In the genomic region with DNA sequence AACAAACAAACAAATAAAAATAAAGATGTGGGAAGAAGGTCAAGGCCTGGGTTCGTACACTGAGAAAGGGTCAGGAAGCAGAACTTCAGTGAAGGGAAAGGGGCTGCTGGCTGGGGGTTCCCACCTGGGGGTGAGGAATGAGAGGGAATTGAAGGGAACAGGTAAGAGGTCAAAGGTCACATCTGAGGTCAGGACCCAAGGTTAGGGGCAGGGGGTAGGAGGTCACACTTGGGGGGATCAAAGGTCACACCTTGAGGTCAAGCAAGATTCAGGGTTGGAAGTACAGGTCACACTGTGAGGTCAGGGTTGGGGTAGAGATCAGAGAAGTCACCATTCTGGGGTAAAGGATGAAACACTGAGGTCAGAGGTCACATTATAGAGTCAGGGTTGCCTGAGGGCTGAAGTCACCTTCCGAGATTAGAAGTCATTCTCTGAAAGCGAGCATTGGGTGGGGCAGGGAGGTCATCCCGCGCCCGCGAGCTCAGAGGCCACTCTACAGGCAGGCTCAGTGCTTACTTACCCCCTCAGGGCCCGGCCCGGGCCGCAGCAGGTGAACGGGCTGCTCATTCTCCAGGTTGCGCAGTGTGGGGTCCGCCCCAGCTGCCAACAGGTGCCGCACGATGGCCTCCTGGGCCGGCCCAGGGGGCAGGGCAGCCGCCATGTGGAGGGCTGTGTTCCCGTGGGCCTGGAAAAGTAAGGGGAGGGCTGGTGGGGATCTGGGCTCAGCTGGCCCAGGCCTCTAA, we compare ENCODE assay signal across 24 cellular contexts. TPM values are rescaled to one million over a fixed set of nuclear protein-coding genes. Genes with fewer than 3 reads are reported as not detected.
DNase-seq lines count a peak whose midpoint lies in the region; ATAC-seq, FAIRE-seq and TF ChIP-seq lines count a peak whose summit lies in the region.
"Had no signal": no experiment of that assay in that cellular context is flagged by ENCODE, and none has a peak within 500 bp of the region (broad histone marks: within the 10 kb centered on the region; RNA-seq: fewer than 3 reads in every experiment).

No MANE protein-coding gene starts in this region.

- DNase-seq in A549 (ENCODE audit: low read depth in 1 of 2, low spot score in 1 of 2) (no peak), D721Med (ENCODE audit: insufficient read length, low spot score) (peak; percentile 1), naive B cell (peak; percentile 29), NCI-H1436 treated with DMSO at 0.1 percent for 48 hours (lab: John Stamatoyannopoulos, UW) (no peak), KG1 (lab: John Stamatoyannopoulos, UW) (no peak)
- DNase-seq in activated naive CD8-positive, alpha-beta T cell treated with anti-CD3 and anti-CD28 coated beads for 36 hours: no peak
- DNase-seq: activated CD4-positive, alpha-beta T cell treated with anti-CD3 and anti-CD28 coated beads for 36 hours; heart left ventricle; KBM-7; left cardiac atrium; mesenchymal stem cell; MM.1S; NCI-H1417 treated with DMSO at 0.1 percent for 48 hours; NCI-H510A treated with DMSO at 0.1 percent for 48 hours; occipital lobe; SJCRH30; stimulated activated CD4-positive, alpha-beta T cell treated with anti-CD3 and anti-CD28 coated beads, Interleukin-1b, Interleukin-23, amount 100 ng/mL, for 48 hours; uterus had no signal

- H3K4me3 Mint-ChIP-seq in activated naive CD8-positive, alpha-beta T cell treated with anti-CD3 and anti-CD28 coated beads for 36 hours: peak overlapping the region; percentile 11
- peak overlapping the region in 3 of 8 donors; percentile 48 to 76 (median 49) for H3K4me3 Mint-ChIP-seq in naive B cell
- H3K4me3 Mint-ChIP-seq: activated CD4-positive, alpha-beta T cell treated with anti-CD3 and anti-CD28 coated beads for 36 hours had no signal

- H3K27ac Mint-ChIP-seq in activated naive CD8-positive, alpha-beta T cell treated with anti-CD3 and anti-CD28 coated beads for 36 hours: peak overlapping the region; percentile 38
- H3K27ac Mint-ChIP-seq in naive B cell: peak overlapping the region; percentile 39 to 100 (median 80)
- H3K27ac Mint-ChIP-seq: activated CD4-positive, alpha-beta T cell treated with anti-CD3 and anti-CD28 coated beads for 36 hours had no signal

- H3K4me1 ChIP-seq in A549: no peaks in the 10 kb centered on the region
- H3K4me1 ChIP-seq: heart left ventricle, SJCRH30, uterus had no signal

- H3K4me2 ChIP-seq in A549: no peak overlapping the region

- peak; percentile 13 to 28; a peak in 5 of 6 replicates for ATAC-seq in A549
- peak in 1 of 2 donors; percentile 4 for ATAC-seq in naive B cell (ENCODE audit: low read depth in 2 of 2)
- ATAC-seq in HG03139 (IDR thresholded peaks at IDR 0.05; ENCODE audit: unreplicated experiment): no peak
- ATAC-seq: activated CD4-positive, alpha-beta T cell treated with anti-CD3 and anti-CD28 coated beads for 36 hours; left cardiac atrium had no signal

- TF ChIP-seq POLR2A in A549 (IDR thresholded peaks at IDR 0.05; ENCODE audit: low read length): no peak

- no peaks in the 10 kb centered on the region for H3K9me3 ChIP-seq in A549
- H3K9me3 ChIP-seq: heart left ventricle, SJCRH30, uterus had no signal

- no peak for FAIRE-seq in A549 (lab: Jason Lieb, UNC)
- no peak for FAIRE-seq in D721Med (lab: Jason Lieb, UNC)

- POLR2A ChIA-PET in A549 (lab: Yijun Ruan, JAX): interaction anchor here (0.6 kb wide), 1 partner anchor 527 kb away, joined by 4 read pairs; no protein-coding TSS in a partner anchor

- H3K9me3 Mint-ChIP-seq in activated naive CD8-positive, alpha-beta T cell treated with anti-CD3 and anti-CD28 coated beads for 36 hours: no peaks in the 10 kb centered on the region
- no peaks in the 10 kb centered on the region for H3K9me3 Mint-ChIP-seq in naive B cell
- H3K9me3 Mint-ChIP-seq: activated naive CD4-positive, alpha-beta T cell treated with anti-CD3 and anti-CD28 coated beads, Interleukin-2, amount 50 U/mL, for 72 hours had no signal

- CTCF ChIA-PET in A549 (lab: Yijun Ruan, JAX): interaction anchor here (0.6 to 17.6 kb wide), 9 partner anchors 7 to 1587 kb away, joined by 3 to 402 read pairs (median 4); no protein-coding TSS in a partner anchor

- no peak overlapping the region for H3K27ac ChIP-seq in A549
- H3K27ac ChIP-seq: C4-2B, epithelial cell of prostate, heart left ventricle, SJCRH30, skin epidermis, uterus had no signal

- TF ChIP-seq RAD21 in A549 (conservative IDR thresholded peaks at IDR 0.05 in 1 of 2, IDR thresholded peaks at IDR 0.05 in 1 of 2): no peak

- peaks cover 19% of the 10 kb centered on the region for H3K4me1 Mint-ChIP-seq in activated naive CD8-positive, alpha-beta T cell treated with anti-CD3 and anti-CD28 coated beads for 36 hours
- H3K4me1 Mint-ChIP-seq in naive B cell: peaks cover 15 to 29% (median 21%) of the 10 kb centered on the region in 3 donors

- no peaks in the 10 kb centered on the region for H3K27me3 Mint-ChIP-seq in activated naive CD8-positive, alpha-beta T cell treated with anti-CD3 and anti-CD28 coated beads for 36 hours
- peaks cover 0 to 3% (median 0%) of the 10 kb centered on the region in 3 donors for H3K27me3 Mint-ChIP-seq in naive B cell
- H3K27me3 Mint-ChIP-seq: activated CD4-positive, alpha-beta T cell treated with anti-CD3 and anti-CD28 coated beads for 36 hours had no signal

- TF ChIP-seq EP300 in A549 (IDR thresholded peaks at IDR 0.05): no peak

- peaks cover 60% of the 10 kb centered on the region for H3K36me3 Mint-ChIP-seq in activated naive CD8-positive, alpha-beta T cell treated with anti-CD3 and anti-CD28 coated beads for 36 hours
- peaks cover 27 to 64% of the 10 kb centered on the region in 2 donors for H3K36me3 Mint-ChIP-seq in naive B cell

- no peak overlapping the region for H3K4me3 ChIP-seq in A549
- H3K4me3 ChIP-seq: heart left ventricle, SJCRH30, skin epidermis, uterus had no signal

- WGBS in A549 (ENCODE audit: missing lambda C conversion rate): 94% methylated on average over 18 of the region's 18 CpGs

- TF ChIP-seq CTCF in A549 (IDR thresholded peaks at IDR 0.05) (no peak), D721Med (IDR thresholded peaks at IDR 0.05; ENCODE audit: insufficient read depth, missing control alignments) (no peak)

TF ChIP-seq in A549, 52 proteins besides CTCF, POLR2A, EP300 and RAD21:
- peak; percentile 14; the same call in 1 of the 2 replicates for TF ChIP-seq ESRRA (IDR thresholded peaks at IDR 0.05; ENCODE audit: borderline replicate concordance, low read length)
- TF ChIP-seq, protein P1, sequence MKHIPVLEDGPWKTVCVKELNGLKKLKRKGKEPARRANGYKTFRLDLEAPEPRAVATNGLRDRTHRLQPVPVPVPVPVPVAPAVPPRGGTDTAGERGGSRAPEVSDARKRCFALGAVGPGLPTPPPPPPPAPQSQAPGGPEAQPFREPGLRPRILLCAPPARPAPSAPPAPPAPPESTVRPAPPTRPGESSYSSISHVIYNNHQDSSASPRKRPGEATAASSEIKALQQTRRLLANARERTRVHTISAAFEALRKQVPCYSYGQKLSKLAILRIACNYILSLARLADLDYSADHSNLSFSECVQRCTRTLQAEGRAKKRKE (CRISPR knock-in tag; IDR thresholded peaks at IDR 0.05; ENCODE audit: low read depth): no peak
TF ChIP-seq in A549: peak in this region for 1.

RNA-seq across cellular contexts. Expression of a gene that starts 10.8 kb away (rescaled TPM):
- 4.0 and 4.1 TPM in 2 replicates for polyA plus RNA-seq in A549 (2011; rRNA removed)
- 9.6 and 11.4 TPM in 2 replicates for polyA plus RNA-seq in A549 (2012; cell fraction: cytosol; rRNA removed)
- 59.9 and 65.7 TPM in 2 replicates for polyA plus RNA-seq in A549 (2012; cell fraction: nucleus; rRNA removed)
- 8.5 to 14.8 TPM (median 9.6 TPM) in 3 replicates for polyA plus RNA-seq in A549 (2017; fragmentation: RNase III; extraction: RNeasy Plus Mini Kit Qiagen cat#74134 plus additional on column Dnase treatment)
- polyA minus RNA-seq in A549 (2011; rRNA and poly(A)+ RNA removed): 8.8 and 9.4 TPM in 2 replicates
- 10 to 100 TPM; 72.2 to 73.7 TPM for total RNA-seq in activated naive CD8-positive, alpha-beta T cell treated with anti-CD3 and anti-CD28 coated beads for 36 hours
- polyA plus RNA-seq in naive B cell (ENCODE audit: low read depth in 6 of 6): 10 to 100 TPM; 13.5 to 79.7 (median 55.3) TPM

RNA-seq across cellular contexts. Expression of a gene that starts 12.8 kb away (rescaled TPM):
- 0.19 TPM in 1 of 2 replicates, not detected in the other for polyA plus RNA-seq in A549 (2011; rRNA removed)
- 0.30 and 0.38 TPM in 2 replicates for polyA plus RNA-seq in A549 (2012; cell fraction: cytosol; rRNA removed)
- polyA plus RNA-seq in A549 (2012; cell fraction: nucleus; rRNA removed): 0.45 and 0.58 TPM in 2 replicates
- polyA plus RNA-seq in A549 (2017; fragmentation: RNase III; extraction: RNeasy Plus Mini Kit Qiagen cat#74134 plus additional on column Dnase treatment): 0.49 to 0.69 TPM in 2 of 3 replicates, not detected in the other
- 2.2 TPM in 1 of 2 replicates, not detected in the other for polyA minus RNA-seq in A549 (2011; rRNA and poly(A)+ RNA removed)
- total RNA-seq in activated naive CD8-positive, alpha-beta T cell treated with anti-CD3 and anti-CD28 coated beads for 36 hours: 10 to 100 TPM; 44.9 to 53.8 TPM
- polyA plus RNA-seq in naive B cell (ENCODE audit: low read depth in 6 of 6): 10 to 100 TPM; 33.8 to 58.5 (median 47.5) TPM
- total RNA-seq: occipital lobe, SJCRH30, temporal lobe had no signal

RNA-seq across cellular contexts. Expression of a gene that starts 18.6 kb away (rescaled TPM):
- polyA plus RNA-seq in A549 (2011; rRNA removed) (not detected in 2 replicates), A549 (2017; fragmentation: RNase III; extraction: RNeasy Plus Mini Kit Qiagen cat#74134 plus additional on column Dnase treatment) (0.21 TPM in 1 of 3 replicates, not detected in the others), naive B cell (ENCODE audit: low read depth in 6 of 6) (10 to 100 TPM in 2 of 6 donors, 1 to 10 TPM in 4; 3.4 to 28.6 (median 8.3) TPM)
- polyA plus RNA-seq in A549 (2012; cell fraction: cytosol; rRNA removed): 0.14 and 0.34 TPM in 2 replicates
- polyA plus RNA-seq in A549 (2012; cell fraction: nucleus; rRNA removed): 0.29 TPM in 1 of 2 replicates, not detected in the other
- 2.1 TPM in 1 of 2 replicates, not detected in the other for polyA minus RNA-seq in A549 (2011; rRNA and poly(A)+ RNA removed)
- total RNA-seq in activated naive CD8-positive, alpha-beta T cell treated with anti-CD3 and anti-CD28 coated beads for 36 hours: not detected
- total RNA-seq: activated CD4-positive, alpha-beta T cell treated with anti-CD3 and anti-CD28 coated beads for 36 hours; SJCRH30 had no signal

RNA-seq across cellular contexts. Expression of a gene that starts 21.2 kb away (rescaled TPM):
- polyA plus RNA-seq in A549 (2011; rRNA removed) (55.3 and 60.4 TPM in 2 replicates), A549 (2017; fragmentation: RNase III; extraction: RNeasy Plus Mini Kit Qiagen cat#74134 plus additional on column Dnase treatment) (52.1 to 54.8 TPM (median 54.7 TPM) in 3 replicates), naive B cell (ENCODE audit: low read depth in 6 of 6) (not detected)
- 63.3 and 100 TPM in 2 replicates for polyA plus RNA-seq in A549 (2012; cell fraction: cytosol; rRNA removed)
- 124 and 186 TPM in 2 replicates for polyA plus RNA-seq in A549 (2012; cell fraction: nucleus; rRNA removed)
- polyA minus RNA-seq in A549 (2011; rRNA and poly(A)+ RNA removed): 21.6 and 32.7 TPM in 2 replicates
- under 1 TPM; 0.68 to 0.88 TPM for total RNA-seq in activated naive CD8-positive, alpha-beta T cell treated with anti-CD3 and anti-CD28 coated beads for 36 hours

RNA-seq across cellular contexts. Expression of a gene that starts 32.8 kb away (rescaled TPM):
- 0.26 and 0.34 TPM in 2 replicates for polyA plus RNA-seq in A549 (2011; rRNA removed)
- polyA plus RNA-seq in A549 (2012; cell fraction: cytosol; rRNA removed): 0.20 and 0.30 TPM in 2 replicates
- 0.76 and 0.80 TPM in 2 replicates for polyA plus RNA-seq in A549 (2012; cell fraction: nucleus; rRNA removed)
- polyA plus RNA-seq in A549 (2017; fragmentation: RNase III; extraction: RNeasy Plus Mini Kit Qiagen cat#74134 plus additional on column Dnase treatment): 0.21 to 0.75 TPM (median 0.54 TPM) in 3 replicates
- polyA minus RNA-seq in A549 (2011; rRNA and poly(A)+ RNA removed): 0.12 and 0.34 TPM in 2 replicates
- total RNA-seq in activated naive CD8-positive, alpha-beta T cell treated with anti-CD3 and anti-CD28 coated beads for 36 hours: 1 to 10 TPM; 2.3 to 2.4 TPM
- not detected for polyA plus RNA-seq in naive B cell (ENCODE audit: low read depth in 6 of 6)
- total RNA-seq: SJCRH30 had no signal
- polyA plus RNA-seq: heart left ventricle had no signal

Comparison
In these comparisons a context has a peak if more than half of its experiments do, and no peak if none do; other contexts are left out.
1. DNase-seq: peak in D721Med (single experiment) and naive B cell (single experiment); none in A549 (0 of 2), activated naive CD8-positive, alpha-beta T cell treated with anti-CD3 and anti-CD28 coated beads for 36 hours (single experiment), NCI-H1436 treated with DMSO at 0.1 percent for 48 hours (single experiment) and KG1 (single experiment).
2. RNA of a gene that starts 12.8 kb away (polyA plus RNA-seq): 33.8 to 58.5 TPM in naive B cell; 0.19 to 0.69 TPM in A549; every median in the first group is over 10 times any median in the second.